8 cellular contexts compared by ENCODE assay signal in the genomic region with DNA sequence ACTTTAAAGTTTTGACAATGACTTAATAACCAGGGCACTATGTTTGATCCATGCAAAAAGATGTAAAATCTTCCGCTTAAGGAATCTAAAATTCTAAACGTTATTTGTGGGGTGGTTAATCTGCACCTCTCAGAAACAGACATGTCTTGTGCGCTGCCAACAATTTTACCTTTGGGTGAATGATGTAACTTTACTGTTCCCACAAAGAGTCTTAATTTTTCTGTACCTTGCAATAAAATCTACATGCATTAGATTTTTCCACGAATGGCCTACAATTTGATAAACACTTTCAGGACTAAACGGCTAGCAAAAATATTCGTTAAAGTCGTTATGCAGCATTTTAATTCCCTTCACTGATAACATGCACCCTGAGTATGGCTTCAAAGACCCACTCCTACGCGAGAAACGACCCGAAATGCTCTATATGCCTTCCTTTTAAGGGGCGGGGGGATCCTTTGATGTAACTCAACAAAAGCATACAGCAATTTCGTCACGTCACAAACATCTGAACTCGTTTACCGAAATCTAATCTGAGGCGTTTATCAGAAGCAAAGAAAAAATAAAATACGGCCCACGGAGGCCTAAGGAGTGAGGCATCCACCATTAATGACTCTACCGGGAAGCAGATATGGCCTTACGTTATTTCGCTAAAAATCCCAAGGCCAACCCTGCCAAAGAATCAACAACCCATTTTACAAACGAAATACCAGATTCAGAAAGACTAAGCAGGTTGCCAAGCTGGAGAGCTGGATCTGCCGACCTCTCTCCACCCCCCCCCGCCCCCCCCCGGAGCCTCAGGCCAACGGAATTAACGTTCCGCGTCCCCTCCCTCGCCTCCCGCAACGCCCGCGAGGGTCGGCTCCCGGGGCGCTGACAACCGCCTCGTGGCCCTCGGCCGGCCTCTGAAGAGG. TPM values are rescaled to one million over a fixed set of nuclear protein-coding genes. Genes with fewer than 3 reads are reported as not detected.
DNase-seq lines count a peak whose midpoint lies in the region; ATAC-seq and TF ChIP-seq lines count a peak whose summit lies in the region.

No MANE protein-coding gene starts in this region.

- H3K36me3 ChIP-seq in HUES6 (ENCODE audit: control insufficient read depth, insufficient read depth, low read length) (peaks cover 31% of the 10 kb centered on the region), esophagus squamous epithelium (peaks cover 0 to 38% (median 0%) of the 10 kb centered on the region in 3 donors)

- H3K9me3 Mint-ChIP-seq in activated CD8-positive, alpha-beta T cell treated with anti-CD3 and anti-CD28 coated beads, Interleukin-2, amount 10 ng/mL, durations not matched to agents 7 days and 5 days (ENCODE audit: insufficient read depth), result no peaks in the 10 kb centered on the region
- H3K9me3 Mint-ChIP-seq in neural crest cell, result no peaks in the 10 kb centered on the region

- TF ChIP-seq POLR2A in esophagus squamous epithelium (IDR thresholded peaks at IDR 0.05), result no peak

- peaks cover 34% of the 10 kb centered on the region for H3K36me3 Mint-ChIP-seq in activated CD8-positive, alpha-beta T cell treated with anti-CD3 and anti-CD28 coated beads, Interleukin-2, amount 10 ng/mL, durations not matched to agents 7 days and 5 days (ENCODE audit: low read depth)
- H3K36me3 Mint-ChIP-seq in neural crest cell (ENCODE audit: low read depth), result peaks cover 4% of the 10 kb centered on the region

- CTCF ChIA-PET in activated CD8-positive, alpha-beta T cell treated with anti-CD3 and anti-CD28 coated beads, Interleukin-2, amount 10 ng/mL, durations not matched to agents 7 days and 5 days (lab: Charles Lee), result no interaction called here

- intact Hi-C loops in esophagus squamous epithelium (cut with DNase I), result no loop called here

- no peaks in the 10 kb centered on the region for H3K9me3 ChIP-seq in HUES6 (ENCODE audit: control insufficient read depth, insufficient read depth, low read depth, low read length)
- no peaks in the 10 kb centered on the region for H3K9me3 ChIP-seq in esophagus squamous epithelium

- H3K27ac Mint-ChIP-seq in activated CD8-positive, alpha-beta T cell treated with anti-CD3 and anti-CD28 coated beads, Interleukin-2, amount 10 ng/mL, durations not matched to agents 7 days and 5 days, result peak overlapping the region; percentile 99
- peak overlapping the region; percentile 99 for H3K27ac Mint-ChIP-seq in neural crest cell (ENCODE audit: unreplicated experiment)

- no peaks in the 10 kb centered on the region for H3K27me3 Mint-ChIP-seq in activated CD8-positive, alpha-beta T cell treated with anti-CD3 and anti-CD28 coated beads, Interleukin-2, amount 10 ng/mL, durations not matched to agents 7 days and 5 days (ENCODE audit: low read depth)
- H3K27me3 Mint-ChIP-seq in neural crest cell (ENCODE audit: low read depth), result no peaks in the 10 kb centered on the region

- peak overlapping the region; percentile 99 for H3K4me3 Mint-ChIP-seq in activated CD8-positive, alpha-beta T cell treated with anti-CD3 and anti-CD28 coated beads, Interleukin-2, amount 10 ng/mL, durations not matched to agents 7 days and 5 days
- H3K4me3 Mint-ChIP-seq in neural crest cell, result peak overlapping the region; percentile 99

- H3K4me3 ChIP-seq in HUES6 (ENCODE audit: low read depth, low read length), result peak overlapping the region; percentile 87
- peak overlapping the region; percentile 70 to 91 (median 76) for H3K4me3 ChIP-seq in esophagus squamous epithelium

- no peaks in the 10 kb centered on the region for H3K27me3 ChIP-seq in HUES6 (ENCODE audit: control insufficient read depth, insufficient read depth, low read length)
- H3K27me3 ChIP-seq in esophagus squamous epithelium, result no peaks in the 10 kb centered on the region

- peak; percentile 34 for DNase-seq in stimulated activated CD4-positive, alpha-beta T cell treated with anti-CD3 and anti-CD28 coated beads, Interleukin-15, amount 100 ng/mL, for 24 hours
- DNase-seq in stimulated activated CD4-positive, alpha-beta T cell treated with anti-CD3 and anti-CD28 coated beads, Interleukin-12 subunit alpha, Interleukin-12 subunit beta, amount 100 ng/mL, for 4 hours, result no peak
- peak; percentile 30 for DNase-seq in activated CD8-positive, alpha-beta T cell treated with anti-CD3 and anti-CD28 coated beads, Interleukin-2, amount 10 ng/mL, durations not matched to agents 7 days and 5 days
- DNase-seq in esophagus squamous epithelium (lab: John Stamatoyannopoulos, UW) (no peak), neural crest cell (ENCODE audit: low read depth, low spot score) (no peak), retina (no peak), iPS-NIHi7 (ENCODE audit: extremely low spot score) (no peak)

- POLR2A ChIA-PET in activated CD8-positive, alpha-beta T cell treated with anti-CD3 and anti-CD28 coated beads, Interleukin-2, amount 10 ng/mL, durations not matched to agents 7 days and 5 days (lab: Charles Lee), result no interaction called here

- H3K27ac ChIP-seq in HUES6 (ENCODE audit: low read depth, low read length) (peak overlapping the region; percentile 97), esophagus squamous epithelium (peak overlapping the region; percentile 93 to 98 (median 96))

- ATAC-seq in activated CD8-positive, alpha-beta T cell treated with anti-CD3 and anti-CD28 coated beads, Interleukin-2, amount 10 ng/mL, durations not matched to agents 7 days and 5 days, result peak; percentile 2

- TF ChIP-seq CTCF in esophagus squamous epithelium (IDR thresholded peaks at IDR 0.05) (no peak), neural crest cell (conservative IDR thresholded peaks at IDR 0.05) (no peak)

- H3K4me1 ChIP-seq in HUES6 (ENCODE audit: control insufficient read depth, insufficient read depth, low read length), result peaks cover 6% of the 10 kb centered on the region
- peaks cover 11 to 56% (median 21%) of the 10 kb centered on the region in 3 donors for H3K4me1 ChIP-seq in esophagus squamous epithelium

- H3K9ac ChIP-seq in HUES6 (ENCODE audit: low read length), result peak overlapping the region; percentile 99

- H3K4me1 Mint-ChIP-seq in activated CD8-positive, alpha-beta T cell treated with anti-CD3 and anti-CD28 coated beads, Interleukin-2, amount 10 ng/mL, durations not matched to agents 7 days and 5 days (ENCODE audit: low read depth), result peaks cover 39% of the 10 kb centered on the region
- H3K4me1 Mint-ChIP-seq in neural crest cell, result peaks cover 36% of the 10 kb centered on the region

- 2 to 4% methylated on average over 23 of the region's 42 CpGs for whole genome bisulfite sequencing in esophagus squamous epithelium, 2 donors

RNA-seq across cellular contexts. Expression of gene AK6, which starts 0.6 kb away (rescaled TPM):
- 10 to 100 TPM; 36.8 to 39.7 TPM for total RNA-seq in activated CD8-positive, alpha-beta T cell treated with anti-CD3 and anti-CD28 coated beads, Interleukin-2, amount 10 ng/mL, durations not matched to agents 7 days and 5 days
- total RNA-seq in esophagus squamous epithelium, result 10 to 100 TPM; 10.7 to 23.0 (median 13.8) TPM
- total RNA-seq in neural crest cell, result 41.1 and 44.1 TPM in 2 replicates

RNA-seq across cellular contexts. Expression of gene TAF9, which starts 0.6 kb away (rescaled TPM):
- 10 to 100 TPM; 52.0 to 52.8 TPM for total RNA-seq in activated CD8-positive, alpha-beta T cell treated with anti-CD3 and anti-CD28 coated beads, Interleukin-2, amount 10 ng/mL, durations not matched to agents 7 days and 5 days
- total RNA-seq in esophagus squamous epithelium, result 10 to 100 TPM; 25.4 to 42.2 (median 37.7) TPM
- total RNA-seq in neural crest cell, result 50.0 and 55.3 TPM in 2 replicates

RNA-seq across cellular contexts. Expression of gene RAD17, which starts 0.9 kb away (rescaled TPM):
- 10 to 100 TPM; 22.6 TPM for total RNA-seq in activated CD8-positive, alpha-beta T cell treated with anti-CD3 and anti-CD28 coated beads, Interleukin-2, amount 10 ng/mL, durations not matched to agents 7 days and 5 days
- total RNA-seq in esophagus squamous epithelium (10 to 100 TPM in 3 of 4 donors, 1 to 10 TPM in 1; 4.9 to 18.3 (median 10.9) TPM), neural crest cell (30.1 and 31.9 TPM in 2 replicates)

RNA-seq across cellular contexts. Expression of gene CCDC125, which starts 36.1 kb away (rescaled TPM):
- 1 to 10 TPM; 8.4 to 9.5 TPM for total RNA-seq in activated CD8-positive, alpha-beta T cell treated with anti-CD3 and anti-CD28 coated beads, Interleukin-2, amount 10 ng/mL, durations not matched to agents 7 days and 5 days
- total RNA-seq in esophagus squamous epithelium, result 1 to 10 TPM; 4.4 to 6.5 (median 5.3) TPM
- total RNA-seq in neural crest cell, result 0.56 and 0.68 TPM in 2 replicates

RNA-seq across cellular contexts. Expression of gene MARVELD2, which starts 46.2 kb away (rescaled TPM):
- under 1 TPM; 0.18 to 0.26 TPM for total RNA-seq in activated CD8-positive, alpha-beta T cell treated with anti-CD3 and anti-CD28 coated beads, Interleukin-2, amount 10 ng/mL, durations not matched to agents 7 days and 5 days
- 10 to 100 TPM; 12.4 to 24.5 (median 18.2) TPM for total RNA-seq in esophagus squamous epithelium
- 0.36 and 0.68 TPM in 2 replicates for total RNA-seq in neural crest cell

Comparison
In these comparisons a context has a peak if more than half of its experiments do, and no peak if none do; other contexts are left out.
1. DNase-seq: peak in stimulated activated CD4-positive, alpha-beta T cell treated with anti-CD3 and anti-CD28 coated beads, Interleukin-15, amount 100 ng/mL, for 24 hours (single experiment) and activated CD8-positive, alpha-beta T cell treated with anti-CD3 and anti-CD28 coated beads, Interleukin-2, amount 10 ng/mL, durations not matched to agents 7 days and 5 days (single experiment); none in stimulated activated CD4-positive, alpha-beta T cell treated with anti-CD3 and anti-CD28 coated beads, Interleukin-12 subunit alpha, Interleukin-12 subunit beta, amount 100 ng/mL, for 4 hours (single experiment), esophagus squamous epithelium (single experiment), neural crest cell (single experiment), retina (single experiment) and iPS-NIHi7 (single experiment).